In the genomic region with DNA sequence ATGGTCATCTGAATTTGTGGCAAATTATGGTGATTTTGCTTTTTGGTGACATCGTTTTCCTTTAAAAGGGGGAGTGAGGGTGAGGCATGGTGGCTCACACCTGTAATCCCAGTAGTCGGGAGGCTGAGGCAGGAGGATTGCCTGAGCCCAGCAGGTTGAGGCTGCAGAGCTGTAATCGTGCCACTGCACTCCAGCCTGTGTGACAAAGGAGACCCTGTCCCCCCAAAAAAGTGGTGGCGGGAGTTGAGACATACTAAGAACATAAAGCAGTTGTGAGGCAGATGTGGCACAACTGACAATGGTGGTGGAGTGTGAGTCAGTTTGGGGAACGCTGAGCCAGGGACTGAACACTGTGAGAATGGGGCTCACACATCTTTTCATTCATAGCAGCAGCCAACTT, we compare ENCODE assay signal across 15 cellular contexts.
"Had no signal": no experiment of that assay in that cellular context is flagged by ENCODE, and none has a peak within 500 bp of the region (broad histone marks: within the 10 kb centered on the region; RNA-seq: fewer than 3 reads in every experiment).

No MANE protein-coding gene starts in this region.

- FAIRE-seq: colon, keratinocyte had no signal

- ATAC-seq: activated T-cell treated with anti-CD3 and anti-CD28 coated beads, Interleukin-2, amount 50 U/mL, for 4 hours; gastrocnemius medialis had no signal

- H3K27ac Mint-ChIP-seq: nephron; stimulated activated naive CD8-positive, alpha-beta T cell treated with anti-CD3 and anti-CD28 coated beads, Interleukin-15, Interleukin-2, amounts not matched to agents 100 ng/mL and 50 ng/mL, for 24 hours had no signal

- H3K4me3 ChIP-seq: ascending aorta, gastrocnemius medialis, left ventricle myocardium inferior, upper lobe of left lung had no signal

- H3K27me3 ChIP-seq: ascending aorta, gastrocnemius medialis, upper lobe of left lung had no signal

- H3K4me3 Mint-ChIP-seq: activated T-cell treated with anti-CD3 and anti-CD28 coated beads, Interleukin-2, amount 50 U/mL, for 4 hours; memory B cell; nephron; stimulated activated naive CD8-positive, alpha-beta T cell treated with anti-CD3 and anti-CD28 coated beads, Interleukin-15, Interleukin-2, amounts not matched to agents 100 ng/mL and 50 ng/mL, for 24 hours had no signal

- H3K4me1 Mint-ChIP-seq: memory B cell, nephron had no signal

- H3K9me3 ChIP-seq: ascending aorta, gastrocnemius medialis, left ventricle myocardium inferior, upper lobe of left lung had no signal

- DNase-seq: activated CD4-positive, alpha-beta T cell treated with anti-CD3 and anti-CD28 coated beads for 48 hours; activated effector memory CD4-positive, alpha-beta T cell treated with anti-CD3 and anti-CD28 coated beads, Interleukin-2, amount 50 U/mL, for 16 hours; activated T-cell treated with anti-CD3 and anti-CD28 coated beads, Interleukin-2, amount 50 U/mL, for 4 hours; effector CD4-positive, alpha-beta T cell; gastrocnemius medialis; left ventricle myocardium inferior; stimulated activated CD4-positive, alpha-beta T cell treated with anti-CD3 and anti-CD28 coated beads, Interleukin-2, amount 100 ng/mL, for 48 hours; T-helper 1 cell; upper lobe of left lung had no signal

- H3K4me1 ChIP-seq: ascending aorta, gastrocnemius medialis, upper lobe of left lung had no signal

- H3K27ac ChIP-seq: ascending aorta, gastrocnemius medialis, left ventricle myocardium inferior, upper lobe of left lung had no signal

- H3K9me3 Mint-ChIP-seq: activated T-cell treated with anti-CD3 and anti-CD28 coated beads, Interleukin-2, amount 50 U/mL, for 4 hours; memory B cell; nephron; stimulated activated naive CD8-positive, alpha-beta T cell treated with anti-CD3 and anti-CD28 coated beads, Interleukin-15, Interleukin-2, amounts not matched to agents 100 ng/mL and 50 ng/mL, for 24 hours had no signal

- H3K27me3 Mint-ChIP-seq: memory B cell; stimulated activated naive CD8-positive, alpha-beta T cell treated with anti-CD3 and anti-CD28 coated beads, Interleukin-15, Interleukin-2, amounts not matched to agents 100 ng/mL and 50 ng/mL, for 24 hours had no signal
